Comparison of ENCODE assay signal across 8 cellular contexts in genomic region chrX:76454456-76454927, GRCh38. TPM values are rescaled to one million over a fixed set of nuclear protein-coding genes. Genes with fewer than 3 reads are reported as not detected.
DNase-seq lines count a peak whose midpoint lies in the region; ATAC-seq and TF ChIP-seq lines count a peak whose summit lies in the region.

No MANE protein-coding gene starts in this region.

- H3K27ac ChIP-seq in A673 (ENCODE audit: low read depth, low read length, poor library complexity, severe bottlenecking) (no peak overlapping the region), spleen (no peak overlapping the region)

- POLR2A ChIA-PET in A673 (lab: Charles Lee; ENCODE audit: low non-redundant PET) = no interaction called here

- no peaks in the 10 kb centered on the region for H3K9me3 ChIP-seq in A673 (ENCODE audit: low read depth, low read length, poor library complexity, severe bottlenecking)
- H3K9me3 ChIP-seq in spleen = no peaks in the 10 kb centered on the region

- H3K36me3 ChIP-seq in A673 (ENCODE audit: insufficient read depth, low read length, poor library complexity, severe bottlenecking) (no peaks in the 10 kb centered on the region), spleen (no peaks in the 10 kb centered on the region)

- H3K4me1 ChIP-seq in A673 (ENCODE audit: insufficient read depth, low read length, poor library complexity, severe bottlenecking) (no peaks in the 10 kb centered on the region), spleen (no peaks in the 10 kb centered on the region)

- TF ChIP-seq CTCF in A673 (conservative IDR thresholded peaks at IDR 0.05; ENCODE audit: low read depth, low read length) = peak; percentile 54
- peak; percentile 59 for TF ChIP-seq CTCF in GM12864 (IDR thresholded peaks at IDR 0.05; ENCODE audit: low read depth, low read length, missing control alignments)
- peak in 9 of 11 experiments; percentile 18 to 61 (median 50) for TF ChIP-seq CTCF in spleen (IDR thresholded peaks at IDR 0.05 in 8 of 11, conservative IDR thresholded peaks at IDR 0.05 in 3 of 11)

- peak; percentile 24 for DNase-seq in A673 (ENCODE audit: low spot score)
- DNase-seq in GM12864 (ENCODE audit: low read depth) = peak; percentile 1
- DNase-seq in SK-N-DZ (ENCODE audit: low spot score) = peak; percentile 24
- peak; percentile 2 for DNase-seq in germinal center (ENCODE audit: low spot score)
- DNase-seq in spleen = peak; percentile 24
- DNase-seq in GDM1 (lab: John Stamatoyannopoulos, UW) = no peak
- no peak for DNase-seq in NCI-H187 (lab: John Stamatoyannopoulos, UW)

- no TSS peak for BruUV-seq in A673 (replicated peaks; lab: Mats Ljungman, UMichigan)

- no peak for TF ChIP-seq POLR2A in spleen (IDR thresholded peaks at IDR 0.05)

- peak; percentile 84 for ATAC-seq in HG03342 (IDR thresholded peaks at IDR 0.05; ENCODE audit: unreplicated experiment)

- H3K27me3 ChIP-seq in A673 (replicated peaks; ENCODE audit: insufficient read depth, low read depth, low read length, poor library complexity) = no peaks in the 10 kb centered on the region
- no peaks in the 10 kb centered on the region for H3K27me3 ChIP-seq in spleen (replicated peaks in 1 of 7)

- intact Hi-C loops in A673 (cut with micrococcal nuclease; ENCODE audit: unreplicated experiment) = loop anchor here (1.0 kb wide), 1 partner anchor 175 kb away; no protein-coding TSS in a partner anchor
- intact Hi-C loops in spleen (cut with DNase I; ENCODE audit: low total_unique reads) = loop anchor here (10.0 kb wide), 1 partner anchor 170 kb away; no protein-coding TSS in a partner anchor

- H3K4me3 ChIP-seq in A673 (ENCODE audit: low read depth, low read length, poor library complexity, severe bottlenecking) (no peak overlapping the region), GM12864 (ENCODE audit: low read depth, low read length) (no peak overlapping the region), spleen (no peak overlapping the region)

- 18 to 30% (median 22%) methylated on average over 3 of the region's 3 CpGs for WGBS in spleen, 5 donors

- CTCF ChIA-PET in A673 (lab: Charles Lee) = interaction anchor here (1.0 kb wide), 1 partner anchor 176 kb away, joined by 5 read pairs; no protein-coding TSS in a partner anchor

RNA-seq across cellular contexts. Expression of gene MAGEE1, which starts 27.0 kb away (rescaled TPM):
- total RNA-seq in A673 (2021) (not detected in 2 replicates), spleen (1 to 10 TPM; 3.4 to 5.4 (median 3.8) TPM)
- polyA plus RNA-seq in SK-N-DZ (2014; cell fraction: cytosol; rRNA removed) = 7.3 and 8.2 TPM in 2 replicates
- 2.7 and 4.3 TPM in 2 replicates for polyA plus RNA-seq in SK-N-DZ (2014; cell fraction: nucleus; rRNA removed)
- polyA plus RNA-seq in spleen = 1 to 10 TPM; 2.3 to 2.9 (median 2.7) TPM

Comparison
In these comparisons a context has a peak if more than half of its experiments do, and no peak if none do; other contexts are left out.
1. DNase-seq: peak in A673 (single experiment), GM12864 (single experiment), SK-N-DZ (single experiment), germinal center (single experiment) and spleen (single experiment); none in GDM1 (single experiment) and NCI-H187 (0 of 2).
2. Peak in every context shown above with its lines, with median percentiles within 50 percentile points of each other: CTCF ChIP-seq.